ENCODE assay signal across 23 cellular contexts in genomic region chr2:190283783-190284182, GRCh38. TPM values are rescaled to one million over a fixed set of nuclear protein-coding genes. Genes with fewer than 3 reads are reported as not detected.
DNase-seq lines count a peak whose midpoint lies in the region; ATAC-seq, FAIRE-seq and TF ChIP-seq lines count a peak whose summit lies in the region.
"Had no signal": no experiment of that assay in that cellular context is flagged by ENCODE, and none has a peak within 500 bp of the region (broad histone marks: within the 10 kb centered on the region; RNA-seq: fewer than 3 reads in every experiment).

No MANE protein-coding gene starts in this region.

- H4K20me1 ChIP-seq in HepG2 (ENCODE audit: insufficient read depth, low read length) = no peaks in the 10 kb centered on the region

- no TSS peak for BruUV-seq in HepG2 (replicated peaks; lab: Mats Ljungman, UMichigan)

- in situ Hi-C loops in HepG2 (cut with HindIII; ENCODE audit: extremely low pct_ligation_motif_present, low pct_unique_long_range_greater_than_20kb) (no loop called here), astrocyte of the spinal cord (cut with HindIII; ENCODE audit: low sequenced_read_pairs) (no loop called here)

- H3K27ac ChIP-seq in HepG2 (ENCODE audit: extremely low read length, insufficient read depth, low read length) = no peak overlapping the region
- no peak overlapping the region for H3K27ac ChIP-seq in right lobe of liver
- H3K27ac ChIP-seq in foreskin keratinocyte = peak overlapping the region; percentile 21
- H3K27ac ChIP-seq in aorta (ENCODE audit: low read depth in 1 of 2, low read length in 2 of 2) = no peak overlapping the region
- H3K27ac ChIP-seq: C4-2B, heart right ventricle, neural progenitor cell had no signal

- POLR2A ChIA-PET in HepG2 (lab: Yijun Ruan, JAX) = no interaction called here

- H3K27me3 ChIP-seq in HepG2 (ENCODE audit: control insufficient read depth in 1 of 2, insufficient read depth in 2 of 2, low read length in 2 of 2) (no peaks in the 10 kb centered on the region), right lobe of liver (no peaks in the 10 kb centered on the region), foreskin keratinocyte (no peaks in the 10 kb centered on the region), aorta (ENCODE audit: control insufficient read depth in 1 of 2, insufficient read depth in 2 of 2, low read length in 1 of 2) (no peaks in the 10 kb centered on the region)
- H3K27me3 ChIP-seq: heart right ventricle, neural progenitor cell had no signal

- no peak for TF ChIP-seq CTCF in HepG2 (CRISPR knock-in tag; IDR thresholded peaks at IDR 0.05)
- no peak for TF ChIP-seq CTCF in right lobe of liver (IDR thresholded peaks at IDR 0.05)
- no peak for TF ChIP-seq CTCF in astrocyte of the spinal cord (IDR thresholded peaks at IDR 0.05; ENCODE audit: low read depth, low read length)
- no peak for TF ChIP-seq CTCF in foreskin keratinocyte (conservative IDR thresholded peaks at IDR 0.05)

- TF ChIP-seq POLR2A in HepG2 (IDR thresholded peaks at IDR 0.05; ENCODE audit: insufficient read depth in 1 of 2, low read depth in 2 of 2, low read length in 2 of 2) (no peak), right lobe of liver (IDR thresholded peaks at IDR 0.05) (no peak)

- FAIRE-seq in HepG2 (lab: Jason Lieb, UNC) = peak; percentile 15
- FAIRE-seq: A204.1, D721Med, K562 had no signal

- H3K4me2 ChIP-seq in HepG2 (ENCODE audit: low read depth, low read length) = no peak overlapping the region
- H3K4me2 ChIP-seq: neural progenitor cell had no signal

- peaks cover 16% of the 10 kb centered on the region for H3K4me1 ChIP-seq in HepG2 (ENCODE audit: insufficient read depth, low read length)
- H3K4me1 ChIP-seq in right lobe of liver = no peaks in the 10 kb centered on the region
- H3K4me1 ChIP-seq in foreskin keratinocyte = peaks cover 24% of the 10 kb centered on the region
- peaks cover 0 to 4% of the 10 kb centered on the region in 2 donors for H3K4me1 ChIP-seq in aorta (ENCODE audit: control insufficient read depth in 1 of 2, insufficient read depth in 2 of 2, low read length in 2 of 2)
- H3K4me1 ChIP-seq: heart right ventricle, neural progenitor cell had no signal

- H3K9ac ChIP-seq in HepG2 (ENCODE audit: insufficient read depth, low read depth, low read length) = no peak overlapping the region
- H3K9ac ChIP-seq: neural progenitor cell had no signal

- no peak for TF ChIP-seq EP300 in HepG2 (IDR thresholded peaks at IDR 0.05; ENCODE audit: low read depth in 2 of 2, low read length in 2 of 2)
- TF ChIP-seq EP300 in HepG2 (CRISPR knock-in tag; IDR thresholded peaks at IDR 0.05; ENCODE audit: borderline replicate concordance) = no peak

- H3K79me2 ChIP-seq in HepG2 (ENCODE audit: insufficient read depth, low read length) = no peaks in the 10 kb centered on the region

- no peak overlapping the region for H2AFZ ChIP-seq in HepG2 (ENCODE audit: low read length)
- H2AFZ ChIP-seq: neural progenitor cell had no signal

- CTCF ChIA-PET in HepG2 (lab: Yijun Ruan, JAX; ENCODE audit: low intra/inter-chr PET ratio, low total read pairs) = no interaction called here

- H3K4me3 ChIP-seq in HepG2 (replicated peaks in 1 of 3; ENCODE audit: insufficient read depth in 1 of 3, low read depth in 2 of 3, low read length in 3 of 3) = no peak overlapping the region
- no peak overlapping the region for H3K4me3 ChIP-seq in right lobe of liver
- no peak overlapping the region for H3K4me3 ChIP-seq in astrocyte of the spinal cord (ENCODE audit: low read depth, low read length)
- H3K4me3 ChIP-seq in aorta (ENCODE audit: low read length in 2 of 2) = no peak overlapping the region
- H3K4me3 ChIP-seq: heart right ventricle, K562, mucosa of descending colon, neural progenitor cell had no signal

- DNase-seq in HepG2 (ENCODE audit: low spot score) (no peak), right lobe of liver (no peak), astrocyte of the spinal cord (ENCODE audit: low read depth, low spot score) (peak; percentile 62), foreskin keratinocyte (peak; percentile 29 to 50), aorta (no peak), GOT3 (lab: John Stamatoyannopoulos, UW) (no peak), cerebellar nuclear complex (lab: John Stamatoyannopoulos, UW) (no peak)
- DNase-seq: activated CD4-positive, alpha-beta T cell treated with anti-CD3 and anti-CD28 coated beads, Interleukin-2, amount 50 U/mL, for 1 hour; activated naive CD8-positive, alpha-beta T cell treated with anti-CD3 and anti-CD28 coated beads, Interleukin-2, amount 10 ng/mL, durations not matched to agents 7 days and 5 days; heart right ventricle; left ventricle myocardium superior; mucosa of descending colon; MV-4-11; NCI-H1694 treated with DMSO at 0.1 percent for 48 hours; OCI-M1; SHP77 treated with DMSO at 0.1 percent for 48 hours; stimulated activated CD8-positive, alpha-beta memory T cell treated with anti-CD3 and anti-CD28 coated beads, Interleukin-4, amount 100 ng/mL, for 48 hours had no signal

- no peak for TF ChIP-seq RAD21 in HepG2 (CRISPR knock-in tag; IDR thresholded peaks at IDR 0.05)

- 95% methylated on average over 2 of the region's 2 CpGs for WGBS in HepG2 (ENCODE audit: low lambda C conversion rate)
- 91% methylated on average over 2 of the region's 2 CpGs for WGBS in right lobe of liver (ENCODE audit: insufficient coverage, low coverage, low lambda C conversion rate, missing lambda C conversion rate)
- WGBS in aorta, 2 donors = 4 to 8% methylated on average over 2 of the region's 2 CpGs

- intact Hi-C loops in HepG2 (cut with micrococcal nuclease; ENCODE audit: unreplicated experiment) = no loop called here
- intact Hi-C loops in right lobe of liver (cut with DNase I) = no loop called here
- intact Hi-C loops in aorta (cut with DNase I) = loop anchor here in 1 of 2 donors (5.0 to 10.0 kb wide), 2 partner anchors 34 to 189 kb away; partner anchors contain the start of gene HIBCH

- no peak for ATAC-seq in HepG2
- ATAC-seq in right lobe of liver = no peak
- peak; percentile 69 for ATAC-seq in foreskin keratinocyte
- ATAC-seq in aorta (ENCODE audit: low FRiP score) = peak; percentile 67
- ATAC-seq in HG03139 (IDR thresholded peaks at IDR 0.05; ENCODE audit: unreplicated experiment) = no peak
- ATAC-seq: heart right ventricle, K562, left ventricle myocardium superior, mucosa of descending colon had no signal

- H3K9me3 ChIP-seq in HepG2 (ENCODE audit: low read length) (no peaks in the 10 kb centered on the region), right lobe of liver (no peaks in the 10 kb centered on the region), aorta (ENCODE audit: control insufficient read depth, low read length) (no peaks in the 10 kb centered on the region)
- H3K9me3 ChIP-seq: heart right ventricle, mucosa of descending colon had no signal

- H3K36me3 ChIP-seq in HepG2 (replicated peaks in 1 of 2; ENCODE audit: control insufficient read depth in 1 of 2, insufficient read depth in 2 of 2, low read length in 2 of 2) (peaks cover 5 to 36% of the 10 kb centered on the region in 2 experiments), right lobe of liver (peaks cover 0 to 35% (median 9%) of the 10 kb centered on the region in 4 donors), aorta (ENCODE audit: control insufficient read depth in 1 of 2, insufficient read depth in 2 of 2, low read length in 1 of 2) (peaks cover 0 to 1% of the 10 kb centered on the region in 2 donors)

RNA-seq across cellular contexts. Expression of gene HIBCH, which starts 35.8 kb away (rescaled TPM):
- total RNA-seq in HepG2 (2016; rRNA removed; fragmentation: Illumina TruSeq; extraction: Trizol) = 49.5 and 67.0 TPM in 2 replicates
- 9.9 and 10.7 TPM in 2 replicates for total RNA-seq in HepG2 (2016; cell fraction: cytosol; rRNA removed; fragmentation: Illumina TruSeq; extraction: Trizol; ENCODE audit: low read depth)
- total RNA-seq in HepG2 (2016; cell fraction: insoluble cytoplasmic fraction; rRNA removed; fragmentation: Illumina TruSeq; extraction: Trizol) = 46.9 and 68.2 TPM in 2 replicates
- total RNA-seq in HepG2 (2016; cell fraction: membrane; rRNA removed; fragmentation: Illumina TruSeq; extraction: Trizol) = 11.0 and 12.8 TPM in 2 replicates
- total RNA-seq in HepG2 (2016; cell fraction: nucleus; rRNA removed; fragmentation: Illumina TruSeq; extraction: Trizol) = 64.0 and 64.7 TPM in 2 replicates
- polyA plus RNA-seq in HepG2 (2011; rRNA removed) = 17.8 and 18.8 TPM in 2 replicates
- 6.4 and 8.3 TPM in 2 replicates for polyA plus RNA-seq in HepG2 (2011; cell fraction: cytosol; rRNA removed)
- 14.6 and 25.8 TPM in 2 replicates for polyA plus RNA-seq in HepG2 (2011; cell fraction: nucleus; rRNA removed)
- 27.5 and 40.7 TPM in 2 replicates for polyA plus RNA-seq in HepG2 (2012)
- 6.9 and 7.7 TPM in 2 replicates for polyA plus RNA-seq in HepG2 (2016; cell fraction: cytosol; fragmentation: Illumina TruSeq; extraction: Trizol; ENCODE audit: low read depth)
- 63.7 and 68.2 TPM in 2 replicates for polyA plus RNA-seq in HepG2 (2016; cell fraction: insoluble cytoplasmic fraction; fragmentation: Illumina TruSeq; extraction: Trizol; ENCODE audit: low read depth)
- polyA plus RNA-seq in HepG2 (2016; cell fraction: membrane; fragmentation: Illumina TruSeq; extraction: Trizol; ENCODE audit: low read depth) = 9.3 and 9.4 TPM in 2 replicates
- polyA plus RNA-seq in HepG2 (2016; cell fraction: nucleus; fragmentation: Illumina TruSeq; extraction: Trizol; ENCODE audit: insufficient read depth, low read depth) = 45.2 and 47.6 TPM in 2 replicates
- polyA minus RNA-seq in HepG2 (2011; rRNA and poly(A)+ RNA removed; ENCODE audit: low replicate concordance) = 6.3 and 18.5 TPM in 2 replicates
- 8.9 and 9.9 TPM in 2 replicates for polyA minus RNA-seq in HepG2 (2011; cell fraction: cytosol; rRNA and poly(A)+ RNA removed)
- polyA minus RNA-seq in HepG2 (2011; cell fraction: nucleus; rRNA and poly(A)+ RNA removed) = 88.3 and 98.2 TPM in 2 replicates
- 10 to 100 TPM; 20.1 to 93.6 (median 53.6) TPM for total RNA-seq in right lobe of liver
- 15.9 and 16.8 TPM in 2 replicates for total RNA-seq in foreskin keratinocyte
- 13.6 and 14.2 TPM in 2 replicates for polyA plus RNA-seq in foreskin keratinocyte
- total RNA-seq in aorta = 10 to 100 TPM; 50.1 to 51.5 TPM
- polyA plus RNA-seq in aorta = 10 to 100 TPM; 28.9 to 34.6 TPM

RNA-seq across cellular contexts. Expression of gene INPP1, which starts 59.6 kb away (rescaled TPM):
- total RNA-seq in HepG2 (2016; rRNA removed; fragmentation: Illumina TruSeq; extraction: Trizol) (13.3 and 15.2 TPM in 2 replicates), right lobe of liver (10 to 100 TPM; 13.9 to 22.0 (median 14.7) TPM), foreskin keratinocyte (8.3 and 10.3 TPM in 2 replicates), aorta (10 to 100 TPM; 31.8 to 39.7 TPM)
- total RNA-seq in HepG2 (2016; cell fraction: cytosol; rRNA removed; fragmentation: Illumina TruSeq; extraction: Trizol; ENCODE audit: low read depth) = 6.0 and 8.5 TPM in 2 replicates
- 11.4 and 14.0 TPM in 2 replicates for total RNA-seq in HepG2 (2016; cell fraction: insoluble cytoplasmic fraction; rRNA removed; fragmentation: Illumina TruSeq; extraction: Trizol)
- total RNA-seq in HepG2 (2016; cell fraction: membrane; rRNA removed; fragmentation: Illumina TruSeq; extraction: Trizol) = 12.0 and 14.5 TPM in 2 replicates
- 6.6 and 8.8 TPM in 2 replicates for total RNA-seq in HepG2 (2016; cell fraction: nucleus; rRNA removed; fragmentation: Illumina TruSeq; extraction: Trizol)
- polyA plus RNA-seq in HepG2 (2011; rRNA removed) (10.0 and 10.5 TPM in 2 replicates), foreskin keratinocyte (8.6 and 10.8 TPM in 2 replicates), aorta (10 to 100 TPM; 18.5 to 43.1 TPM)
- 5.7 and 7.3 TPM in 2 replicates for polyA plus RNA-seq in HepG2 (2011; cell fraction: cytosol; rRNA removed)
- polyA plus RNA-seq in HepG2 (2011; cell fraction: nucleus; rRNA removed) = 10.0 and 11.1 TPM in 2 replicates
- 23.9 and 28.9 TPM in 2 replicates for polyA plus RNA-seq in HepG2 (2012)
- 7.9 and 9.4 TPM in 2 replicates for polyA plus RNA-seq in HepG2 (2016; cell fraction: cytosol; fragmentation: Illumina TruSeq; extraction: Trizol; ENCODE audit: low read depth)
- polyA plus RNA-seq in HepG2 (2016; cell fraction: insoluble cytoplasmic fraction; fragmentation: Illumina TruSeq; extraction: Trizol; ENCODE audit: low read depth) = 18.0 and 18.7 TPM in 2 replicates
- 12.1 and 13.1 TPM in 2 replicates for polyA plus RNA-seq in HepG2 (2016; cell fraction: membrane; fragmentation: Illumina TruSeq; extraction: Trizol; ENCODE audit: low read depth)
- 22.8 and 23.1 TPM in 2 replicates for polyA plus RNA-seq in HepG2 (2016; cell fraction: nucleus; fragmentation: Illumina TruSeq; extraction: Trizol; ENCODE audit: insufficient read depth, low read depth)
- polyA minus RNA-seq in HepG2 (2011; rRNA and poly(A)+ RNA removed; ENCODE audit: low replicate concordance) = 4.8 and 5.3 TPM in 2 replicates
- polyA minus RNA-seq in HepG2 (2011; cell fraction: cytosol; rRNA and poly(A)+ RNA removed) = 8.2 and 11.3 TPM in 2 replicates
- 8.2 and 8.7 TPM in 2 replicates for polyA minus RNA-seq in HepG2 (2011; cell fraction: nucleus; rRNA and poly(A)+ RNA removed)

Comparison
In these comparisons a context has a peak if more than half of its experiments do, and no peak if none do; other contexts are left out.
1. ATAC-seq: peak in foreskin keratinocyte (single experiment) and aorta (single experiment); none in HepG2 (single experiment), right lobe of liver (0 of 4) and HG03139 (single experiment).
2. DNase-seq: peak in astrocyte of the spinal cord (single experiment) and foreskin keratinocyte (2 of 2); none in HepG2 (single experiment), right lobe of liver (0 of 3), aorta (0 of 2), GOT3 (single experiment) and cerebellar nuclear complex (0 of 2).